Comparison of ENCODE assay signal across 9 cellular contexts in the genomic region with DNA sequence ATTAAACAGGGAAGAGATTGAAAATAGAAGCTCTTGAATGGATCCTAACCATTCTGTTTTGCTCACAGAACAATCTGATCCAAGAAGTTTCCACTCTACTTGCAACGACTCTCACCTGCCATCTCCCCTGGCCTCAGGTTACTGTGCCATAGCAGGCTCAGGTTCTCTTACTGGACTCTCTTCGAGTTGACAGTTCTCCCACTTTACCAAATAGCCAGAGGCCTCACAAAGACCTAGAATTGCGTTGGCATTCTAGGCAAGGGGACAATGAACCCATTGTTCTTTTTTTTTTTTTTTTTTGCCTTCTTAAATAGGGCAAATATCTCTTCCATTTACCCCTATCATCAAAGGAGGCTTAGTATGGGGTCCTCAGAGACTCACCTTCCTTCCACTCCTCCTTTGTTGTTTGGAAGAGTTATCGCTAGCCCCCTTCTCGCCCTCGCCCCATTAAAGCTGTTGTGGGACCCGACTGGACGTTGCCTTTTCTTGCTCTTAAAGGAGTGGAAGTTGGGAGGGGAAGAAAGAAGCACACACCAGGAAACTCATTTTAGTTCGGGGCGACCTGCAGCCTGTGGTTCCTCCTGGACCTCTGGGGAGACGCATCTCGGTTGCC. TPM values are rescaled to one million over a fixed set of nuclear protein-coding genes. Genes with fewer than 3 reads are reported as not detected.
A peak's percentile ranks its signal among the peaks of the same experiment; 100 is the strongest.
DNase-seq lines count a peak whose midpoint lies in the region; ATAC-seq and TF ChIP-seq lines count a peak whose summit lies in the region.
"Had no signal": no experiment of that assay in that cellular context is flagged by ENCODE, and none has a peak within 500 bp of the region (broad histone marks: within the 10 kb centered on the region; RNA-seq: fewer than 3 reads in every experiment).

No MANE protein-coding gene starts in this region.

- H2AFZ ChIP-seq in GM23338: peak overlapping the region; percentile 95

- no peaks in the 10 kb centered on the region for H3K79me2 ChIP-seq in GM23338 (replicated peaks; ENCODE audit: insufficient read depth)

- CTCF ChIA-PET in activated CD4-positive, alpha-beta memory T cell treated with anti-CD3 and anti-CD28 coated beads, Interleukin-2, amount 10 ng/mL, durations not matched to agents 7 days and 5 days (lab: Charles Lee): no interaction called here

- H3K4me1 ChIP-seq in GM23338 (ENCODE audit: insufficient read depth) (peaks cover 25% of the 10 kb centered on the region), iPS DF 6.9 (ENCODE audit: control insufficient read depth, insufficient read depth, low read length) (no peaks in the 10 kb centered on the region), rectal smooth muscle tissue (ENCODE audit: control insufficient read depth, insufficient read depth, low read length) (no peaks in the 10 kb centered on the region)

- no peak overlapping the region for H3K9ac ChIP-seq in rectal smooth muscle tissue (ENCODE audit: low read length)

- no peak for TF ChIP-seq CTCF in GM23338 (conservative IDR thresholded peaks at IDR 0.05; ENCODE audit: low read depth in 2 of 2)

- no peaks in the 10 kb centered on the region for H3K36me3 Mint-ChIP-seq in GM23338 (ENCODE audit: low read depth)
- H3K36me3 Mint-ChIP-seq in activated CD4-positive, alpha-beta memory T cell treated with anti-CD3 and anti-CD28 coated beads, Interleukin-2, amount 10 ng/mL, durations not matched to agents 7 days and 5 days (ENCODE audit: low read depth): no peaks in the 10 kb centered on the region

- peaks cover 23% of the 10 kb centered on the region for H3K4me1 Mint-ChIP-seq in GM23338
- no peaks in the 10 kb centered on the region for H3K4me1 Mint-ChIP-seq in activated CD4-positive, alpha-beta memory T cell treated with anti-CD3 and anti-CD28 coated beads, Interleukin-2, amount 10 ng/mL, durations not matched to agents 7 days and 5 days

- H3F3A ChIP-seq in GM23338 (replicated peaks; ENCODE audit: low read depth): no peaks in the 10 kb centered on the region

- peaks cover 36% of the 10 kb centered on the region for H3K27me3 Mint-ChIP-seq in GM23338 (ENCODE audit: insufficient read depth, low read depth, poor library complexity)
- peaks cover 29% of the 10 kb centered on the region for H3K27me3 Mint-ChIP-seq in activated CD4-positive, alpha-beta memory T cell treated with anti-CD3 and anti-CD28 coated beads, Interleukin-2, amount 10 ng/mL, durations not matched to agents 7 days and 5 days

- ATAC-seq in GM23338: no peak
- ATAC-seq in GM21515 (IDR thresholded peaks at IDR 0.05; ENCODE audit: unreplicated experiment): no peak

- H3K27me3 ChIP-seq in GM23338 (ENCODE audit: insufficient read depth): peaks cover 70% of the 10 kb centered on the region
- H3K27me3 ChIP-seq in iPS DF 6.9 (ENCODE audit: control insufficient read depth, insufficient read depth, low read length): peaks cover 19% of the 10 kb centered on the region
- H3K27me3 ChIP-seq in rectal smooth muscle tissue (ENCODE audit: control insufficient read depth, insufficient read depth, low read length): peaks cover 5% of the 10 kb centered on the region

- no peaks in the 10 kb centered on the region for H3K9me2 ChIP-seq in GM23338 (ENCODE audit: insufficient read depth)

- H3K9me3 ChIP-seq in iPS DF 6.9 (ENCODE audit: control insufficient read depth, insufficient read depth, low read length): no peaks in the 10 kb centered on the region
- H3K9me3 ChIP-seq: spleen had no signal

- WGBS in iPS DF 6.9 (ENCODE audit: insufficient coverage, insufficient read length): no CpG with 5 or more reads among the region's 12 CpGs

- H3K27ac ChIP-seq in GM23338 (ENCODE audit: low read depth) (no peak overlapping the region), iPS DF 6.9 (ENCODE audit: low read length) (no peak overlapping the region), rectal smooth muscle tissue (ENCODE audit: low read depth, low read length) (no peak overlapping the region)
- H3K27ac ChIP-seq: spleen had no signal

- POLR2A ChIA-PET in activated CD4-positive, alpha-beta memory T cell treated with anti-CD3 and anti-CD28 coated beads, Interleukin-2, amount 10 ng/mL, durations not matched to agents 7 days and 5 days (lab: Charles Lee): no interaction called here

- H3K27ac Mint-ChIP-seq in GM23338: no peak overlapping the region
- H3K27ac Mint-ChIP-seq in activated CD4-positive, alpha-beta memory T cell treated with anti-CD3 and anti-CD28 coated beads, Interleukin-2, amount 10 ng/mL, durations not matched to agents 7 days and 5 days: no peak overlapping the region

- H3K36me3 ChIP-seq in GM23338 (ENCODE audit: insufficient read depth) (no peaks in the 10 kb centered on the region), iPS DF 6.9 (ENCODE audit: control insufficient read depth, insufficient read depth, low read length) (no peaks in the 10 kb centered on the region), rectal smooth muscle tissue (ENCODE audit: control insufficient read depth, insufficient read depth, low read length) (no peaks in the 10 kb centered on the region)
- H3K36me3 ChIP-seq: spleen had no signal

- no peaks in the 10 kb centered on the region; the same call in 2 of the 3 replicates for H3K9me3 Mint-ChIP-seq in GM23338
- H3K9me3 Mint-ChIP-seq in activated CD4-positive, alpha-beta memory T cell treated with anti-CD3 and anti-CD28 coated beads, Interleukin-2, amount 10 ng/mL, durations not matched to agents 7 days and 5 days: peaks cover 2% of the 10 kb centered on the region

- peak overlapping the region; percentile 97 for H3K4me2 ChIP-seq in GM23338

- H3K4me3 ChIP-seq in GM23338 (peak overlapping the region; percentile 90), iPS DF 6.9 (ENCODE audit: low read length) (peak overlapping the region; percentile 56; the same call in 1 of the 2 replicates), rectal smooth muscle tissue (ENCODE audit: low read length) (peak overlapping the region; percentile 58)

- no peak for DNase-seq in GM23338 (ENCODE audit: low spot score)
- peak; percentile 39 for DNase-seq in SW480 (ENCODE audit: low spot score)
- no peak for DNase-seq in iPS DF 6.9 (ENCODE audit: low read depth, low spot score)
- DNase-seq in activated CD8-positive, alpha-beta memory T cell treated with anti-CD3 and anti-CD28 coated beads for 24 hours: no peak
- DNase-seq in activated CD4-positive, alpha-beta memory T cell treated with anti-CD3 and anti-CD28 coated beads, Interleukin-2, amount 10 ng/mL, durations not matched to agents 7 days and 5 days: no peak
- no peak for DNase-seq in T-helper 1 cell

- peak overlapping the region; percentile 84 for H3K4me3 Mint-ChIP-seq in GM23338
- H3K4me3 Mint-ChIP-seq in activated CD4-positive, alpha-beta memory T cell treated with anti-CD3 and anti-CD28 coated beads, Interleukin-2, amount 10 ng/mL, durations not matched to agents 7 days and 5 days: no peak overlapping the region

- no peaks in the 10 kb centered on the region; the same call in 1 of the 2 replicates for H4K20me1 ChIP-seq in GM23338 (replicated peaks; ENCODE audit: insufficient read depth)

TF ChIP-seq in GM23338, 12 proteins besides CTCF, POLR2A, EP300 and RAD21:
- TF ChIP-seq NANOG (IDR thresholded peaks at IDR 0.05; ENCODE audit: borderline replicate concordance): no peak
- TF ChIP-seq STAT1 (IDR thresholded peaks at IDR 0.05; ENCODE audit: unreplicated experiment): no peak
- TF ChIP-seq CREB1 (CRISPR knock-in tag; IDR thresholded peaks at IDR 0.05; ENCODE audit: low read depth): no peak

RNA-seq across cellular contexts. Expression of gene PLPPR1, which starts 0.7 kb away (rescaled TPM):
- 2.0 and 3.7 TPM in 2 replicates for total RNA-seq in GM23338 (2014; rRNA removed; shearing (Covaris generic))
- polyA plus RNA-seq in GM23338 (2016; fragmentation: Nextera tagmentation; extraction: Ambion mirVana): 1.3 and 1.5 TPM in 2 replicates
- total RNA-seq in activated CD4-positive, alpha-beta memory T cell treated with anti-CD3 and anti-CD28 coated beads, Interleukin-2, amount 10 ng/mL, durations not matched to agents 7 days and 5 days: not detected
- total RNA-seq: spleen had no signal
- polyA plus RNA-seq: spleen had no signal
